Comparison of ENCODE assay signal across 10 cellular contexts in the genomic region with DNA sequence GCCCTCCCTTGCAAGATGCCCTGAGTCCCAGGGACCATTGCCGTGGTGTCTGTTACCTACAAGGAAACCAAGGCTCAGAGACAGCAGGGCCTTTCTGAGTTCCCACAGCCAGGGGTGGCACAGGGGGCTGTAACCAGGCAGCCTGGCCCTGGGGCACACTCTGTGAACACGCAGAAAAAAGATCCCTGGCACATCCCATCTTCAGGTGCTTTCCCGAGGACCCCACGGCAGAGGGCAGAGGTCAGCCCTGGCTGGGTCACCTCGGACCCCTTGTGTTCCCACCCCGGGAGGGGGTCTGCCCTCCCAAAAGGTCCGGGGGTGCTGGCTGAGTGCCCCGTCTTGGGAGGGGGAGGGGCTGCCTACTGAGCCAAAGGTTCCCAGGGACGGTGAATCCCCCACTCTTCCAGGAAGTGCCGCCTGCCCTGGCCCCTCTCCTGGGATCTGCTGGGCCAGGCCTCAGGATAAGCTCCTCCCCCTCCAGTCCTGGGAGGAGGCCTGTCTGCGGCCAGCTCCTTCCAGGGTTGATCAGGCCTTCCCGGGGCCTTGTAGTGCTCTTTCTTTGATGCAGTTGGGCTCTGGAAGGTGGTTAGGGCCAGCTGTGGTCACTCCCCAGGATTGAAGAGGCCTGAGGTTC. TPM values are rescaled to one million over a fixed set of nuclear protein-coding genes. Genes with fewer than 3 reads are reported as not detected.
DNase-seq lines count a peak whose midpoint lies in the region; ATAC-seq, FAIRE-seq and TF ChIP-seq lines count a peak whose summit lies in the region.
"Had no signal": no experiment of that assay in that cellular context is flagged by ENCODE, and none has a peak within 500 bp of the region (broad histone marks: within the 10 kb centered on the region; RNA-seq: fewer than 3 reads in every experiment).

No MANE protein-coding gene starts in this region.

- no peak overlapping the region for H3K4me3 Mint-ChIP-seq in activated naive CD8-positive, alpha-beta T cell treated with anti-CD3 and anti-CD28 coated beads, Interleukin-2, amount 50 U/mL, for 24 hours
- H3K4me3 Mint-ChIP-seq: T-helper 2 cell treated with Interferon-gamma antibody and Interleukin-4, amounts not matched to agents 5 μg/mL and 100 μg/mL, for 36 hours had no signal

- H3K4me3 ChIP-seq in fibroblast of mammary gland (ENCODE audit: control insufficient read depth, low read depth, low read length): no peak overlapping the region

- DNase-seq in A172 (ENCODE audit: low spot score) (peak; percentile 65), NCI-H69 (lab: John Stamatoyannopoulos, UW) (peak; percentile 22), fibroblast of mammary gland (ENCODE audit: low read depth) (peak; percentile 59), myocyte (ENCODE audit: low read depth) (peak; percentile 55), H54 (ENCODE audit: insufficient read length, low spot score) (no peak)
- no peak for DNase-seq in stimulated activated naive CD8-positive, alpha-beta T cell treated with anti-CD3 and anti-CD28 coated beads, Interleukin-15, Interleukin-2, amounts not matched to agents 100 U/mL and 50 U/mL, for 24 hours
- no peak for DNase-seq in activated naive CD8-positive, alpha-beta T cell treated with anti-CD3 and anti-CD28 coated beads, Interleukin-2, amount 50 U/mL, for 24 hours
- DNase-seq: cerebellar nuclear complex had no signal

- H3K9me3 Mint-ChIP-seq in activated naive CD8-positive, alpha-beta T cell treated with anti-CD3 and anti-CD28 coated beads, Interleukin-2, amount 50 U/mL, for 24 hours: no peaks in the 10 kb centered on the region
- H3K9me3 Mint-ChIP-seq: T-helper 2 cell treated with Interferon-gamma antibody and Interleukin-4, amounts not matched to agents 5 μg/mL and 100 μg/mL, for 36 hours had no signal

- peaks cover 3% of the 10 kb centered on the region for H3K27me3 Mint-ChIP-seq in activated naive CD8-positive, alpha-beta T cell treated with anti-CD3 and anti-CD28 coated beads, Interleukin-2, amount 50 U/mL, for 24 hours

- TF ChIP-seq CTCF in fibroblast of mammary gland (conservative IDR thresholded peaks at IDR 0.05; ENCODE audit: control insufficient read depth, insufficient read depth, low read depth, low read length): no peak

- no peak for TF ChIP-seq POLR2A in H54 (IDR thresholded peaks at IDR 0.05; ENCODE audit: low read depth, low read length)

- peaks cover 9% of the 10 kb centered on the region for H3K4me1 Mint-ChIP-seq in activated naive CD8-positive, alpha-beta T cell treated with anti-CD3 and anti-CD28 coated beads, Interleukin-2, amount 50 U/mL, for 24 hours

- FAIRE-seq in H54 (lab: Jason Lieb, UNC): no peak

- ATAC-seq in stimulated activated naive CD8-positive, alpha-beta T cell treated with anti-CD3 and anti-CD28 coated beads, Interleukin-15, Interleukin-2, amounts not matched to agents 100 U/mL and 50 U/mL, for 24 hours: no peak
- ATAC-seq in activated naive CD8-positive, alpha-beta T cell treated with anti-CD3 and anti-CD28 coated beads, Interleukin-2, amount 50 U/mL, for 24 hours: no peak
- no peak for ATAC-seq in GM21447 (IDR thresholded peaks at IDR 0.05; ENCODE audit: unreplicated experiment)

- no peak overlapping the region for H3K27ac Mint-ChIP-seq in activated naive CD8-positive, alpha-beta T cell treated with anti-CD3 and anti-CD28 coated beads, Interleukin-2, amount 50 U/mL, for 24 hours
- H3K27ac Mint-ChIP-seq: T-helper 2 cell treated with Interferon-gamma antibody and Interleukin-4, amounts not matched to agents 5 μg/mL and 100 μg/mL, for 36 hours had no signal

- H3K36me3 Mint-ChIP-seq in activated naive CD8-positive, alpha-beta T cell treated with anti-CD3 and anti-CD28 coated beads, Interleukin-2, amount 50 U/mL, for 24 hours (ENCODE audit: low read depth): no peaks in the 10 kb centered on the region

RNA-seq across cellular contexts. Expression of a gene that starts 8.1 kb away (rescaled TPM):
- total RNA-seq in A172 (2014; rRNA removed; shearing (Covaris generic)): 3.2 and 5.7 TPM in 2 replicates
- 3.3 and 4.5 TPM in 2 replicates for total RNA-seq in myocyte
- 65.6 TPM for polyA plus RNA-seq in myocyte (2012)

RNA-seq across cellular contexts. Expression of a gene that starts 27.2 kb away (rescaled TPM):
- total RNA-seq in A172 (2014; rRNA removed; shearing (Covaris generic)): 46.8 and 116 TPM in 2 replicates
- total RNA-seq in myocyte: 28.4 and 50.7 TPM in 2 replicates
- 47.6 TPM for polyA plus RNA-seq in myocyte (2012)

RNA-seq across cellular contexts. Expression of a gene that starts 47.7 kb away (rescaled TPM):
- 87.4 and 100 TPM in 2 replicates for total RNA-seq in A172 (2014; rRNA removed; shearing (Covaris generic))
- total RNA-seq in myocyte: 7.5 and 10.9 TPM in 2 replicates
- polyA plus RNA-seq in myocyte (2012): 28.3 TPM

RNA-seq across cellular contexts. Expression of a gene that starts 51.1 kb away (rescaled TPM):
- total RNA-seq in A172 (2014; rRNA removed; shearing (Covaris generic)): 8.0 and 12.1 TPM in 2 replicates
- 4.4 and 5.0 TPM in 2 replicates for total RNA-seq in myocyte
- 3.5 TPM for polyA plus RNA-seq in myocyte (2012)

Comparison
In these comparisons a context has a peak if more than half of its experiments do, and no peak if none do; other contexts are left out.
1. DNase-seq: peak in A172 (single experiment), NCI-H69 (single experiment), fibroblast of mammary gland (single experiment) and myocyte (single experiment); none in stimulated activated naive CD8-positive, alpha-beta T cell treated with anti-CD3 and anti-CD28 coated beads, Interleukin-15, Interleukin-2, amounts not matched to agents 100 U/mL and 50 U/mL, for 24 hours (single experiment), H54 (single experiment) and activated naive CD8-positive, alpha-beta T cell treated with anti-CD3 and anti-CD28 coated beads, Interleukin-2, amount 50 U/mL, for 24 hours (single experiment).